ENCODE assay signal across 8 cellular contexts in genomic region chr7:107614425-107614824, GRCh38. TPM values are rescaled to one million over a fixed set of nuclear protein-coding genes. Genes with fewer than 3 reads are reported as not detected.
A peak's percentile ranks its signal among the peaks of the same experiment; 100 is the strongest.
DNase-seq lines count a peak whose midpoint lies in the region; ATAC-seq, FAIRE-seq and TF ChIP-seq lines count a peak whose summit lies in the region.
"Had no signal": no experiment of that assay in that cellular context is flagged by ENCODE, and none has a peak within 500 bp of the region (broad histone marks: within the 10 kb centered on the region; RNA-seq: fewer than 3 reads in every experiment).

No MANE protein-coding gene starts in this region.

- POLR2A ChIA-PET in PC-9 (lab: Charles Lee; ENCODE audit: unreplicated experiment), result no interaction called here

- H3K36me3 ChIP-seq in PC-9 (ENCODE audit: low read depth) (peaks cover 14% of the 10 kb centered on the region; the same call in 1 of the 2 replicates), upper lobe of right lung (peaks cover 47% of the 10 kb centered on the region)

- H3K79me2 ChIP-seq in PC-9 (ENCODE audit: low read depth), result no peaks in the 10 kb centered on the region

- no peaks in the 10 kb centered on the region for H4K20me1 ChIP-seq in PC-9 (ENCODE audit: insufficient read depth)

- H3F3A ChIP-seq in PC-9 (ENCODE audit: insufficient read depth, low read depth), result peaks cover 24% of the 10 kb centered on the region

- peak overlapping the region; percentile 13; the same call in 1 of the 2 replicates for H3K4me3 ChIP-seq in PC-9
- H3K4me3 ChIP-seq in upper lobe of right lung, result no peak overlapping the region
- H3K4me3 ChIP-seq: psoas muscle had no signal

- CTCF ChIA-PET in PC-9 (lab: Charles Lee), result no interaction called here

- FAIRE-seq in frontal cortex (lab: Jason Lieb, UNC), result no peak

- intact Hi-C loops in PC-9 (cut with micrococcal nuclease; ENCODE audit: unreplicated experiment) (no loop called here), upper lobe of right lung (cut with DNase I) (no loop called here)

- H3K4me2 ChIP-seq in PC-9, result peak overlapping the region; percentile 35

- H3K27me3 ChIP-seq in PC-9 (ENCODE audit: insufficient read depth, low read depth) (no peaks in the 10 kb centered on the region), foreskin keratinocyte (no peaks in the 10 kb centered on the region), upper lobe of right lung (no peaks in the 10 kb centered on the region)

- BruUV-seq in PC-9 (replicated peaks; lab: Mats Ljungman, UMichigan), result no TSS peak

- no peaks in the 10 kb centered on the region for H3K9me2 ChIP-seq in PC-9 (ENCODE audit: insufficient read depth)

- H3K9me3 ChIP-seq in PC-9 (ENCODE audit: insufficient read depth, low read depth) (no peaks in the 10 kb centered on the region), upper lobe of right lung (no peaks in the 10 kb centered on the region)
- H3K9me3 ChIP-seq: psoas muscle had no signal

- H3K27ac ChIP-seq in PC-9 (peak overlapping the region; percentile 48), foreskin keratinocyte (no peak overlapping the region), upper lobe of right lung (no peak overlapping the region)
- H3K27ac ChIP-seq: psoas muscle had no signal

- H3K4me1 ChIP-seq in PC-9 (replicated peaks; ENCODE audit: insufficient read depth), result peaks cover 44% of the 10 kb centered on the region
- H3K4me1 ChIP-seq in foreskin keratinocyte, result peaks cover 6% of the 10 kb centered on the region
- no peaks in the 10 kb centered on the region for H3K4me1 ChIP-seq in upper lobe of right lung

- peak; percentile 65 for DNase-seq in GM03348 (ENCODE audit: low spot score)
- peak in 1 of 2 experiments; percentile 87 for DNase-seq in PC-9
- DNase-seq in foreskin keratinocyte, result peak; percentile 41 to 60
- no peak for DNase-seq in frontal cortex (ENCODE audit: low spot score in 2 of 2)
- no peak for DNase-seq in upper lobe of right lung
- DNase-seq: DMS53, psoas muscle had no signal

- no peak for TF ChIP-seq CTCF in PC-9 (conservative IDR thresholded peaks at IDR 0.05)
- TF ChIP-seq CTCF in foreskin keratinocyte (conservative IDR thresholded peaks at IDR 0.05), result no peak
- TF ChIP-seq CTCF in upper lobe of right lung (IDR thresholded peaks at IDR 0.05), result no peak

- ATAC-seq in foreskin keratinocyte (no peak), upper lobe of right lung (no peak)
- ATAC-seq in activated CD4-positive, CD25-positive, alpha-beta regulatory T cell treated with anti-CD3 and anti-CD28 coated beads, Interleukin-2, amount 50 U/mL, for 24 hours, result no peak

- no peak overlapping the region for H2AFZ ChIP-seq in PC-9

RNA-seq across cellular contexts. Expression of gene BCAP29, which starts 34.4 kb away (rescaled TPM):
- total RNA-seq in PC-9 (2021) (45.5 and 58.3 TPM in 2 replicates), foreskin keratinocyte (70.4 and 80.3 TPM in 2 replicates), frontal cortex (40.8 TPM), upper lobe of right lung (78.4 TPM)
- 42.4 and 43.4 TPM in 2 replicates for polyA plus RNA-seq in foreskin keratinocyte

RNA-seq across cellular contexts. Expression of gene SLC26A4, which starts 46.2 kb away (rescaled TPM):
- total RNA-seq in PC-9 (2021) (0.80 and 1.7 TPM in 2 replicates), foreskin keratinocyte (0.07 and 0.14 TPM in 2 replicates), frontal cortex (4.1 TPM), upper lobe of right lung (1.0 TPM)
- 0.01 and 0.12 TPM in 2 replicates for polyA plus RNA-seq in foreskin keratinocyte

RNA-seq across cellular contexts. Expression of gene DUS4L, which starts 50.7 kb away (rescaled TPM):
- total RNA-seq in PC-9 (2021), result 22.0 and 25.2 TPM in 2 replicates
- total RNA-seq in foreskin keratinocyte, result 11.6 and 11.9 TPM in 2 replicates
- 7.3 and 8.7 TPM in 2 replicates for polyA plus RNA-seq in foreskin keratinocyte
- total RNA-seq in frontal cortex, result 15.5 TPM
- 5.2 TPM for total RNA-seq in upper lobe of right lung

RNA-seq across cellular contexts. Expression of gene COG5, which starts 50.7 kb away (rescaled TPM):
- total RNA-seq in PC-9 (2021) (32.3 and 43.5 TPM in 2 replicates), foreskin keratinocyte (46.5 and 48.4 TPM in 2 replicates), frontal cortex (29.8 TPM), upper lobe of right lung (39.6 TPM)
- 12.8 and 14.9 TPM in 2 replicates for polyA plus RNA-seq in foreskin keratinocyte

Comparison
In these comparisons a context has a peak if more than half of its experiments do, and no peak if none do; other contexts are left out.
1. DNase-seq: peak in GM03348 (single experiment) and foreskin keratinocyte (2 of 2); none in frontal cortex (0 of 2) and upper lobe of right lung (single experiment).